In genomic region chr10:59674211-59674836, GRCh38 we compare ENCODE assay signal across 13 cellular contexts. TPM values are rescaled to one million over a fixed set of nuclear protein-coding genes. Genes with fewer than 3 reads are reported as not detected.
DNase-seq lines count a peak whose midpoint lies in the region; ATAC-seq and TF ChIP-seq lines count a peak whose summit lies in the region.
"Had no signal": no experiment of that assay in that cellular context is flagged by ENCODE, and none has a peak within 500 bp of the region (broad histone marks: within the 10 kb centered on the region; RNA-seq: fewer than 3 reads in every experiment).

No MANE protein-coding gene starts in this region.

- POLR2A ChIA-PET in IMR-90 (lab: Charles Lee; ENCODE audit: unreplicated experiment) = no interaction called here

- H2BK120ac ChIP-seq in IMR-90 (ENCODE audit: low read depth, low read length) = no peak overlapping the region

- H3K9me3 ChIP-seq in IMR-90 (ENCODE audit: control insufficient read depth, insufficient read depth, low read length) (no peaks in the 10 kb centered on the region), mucosa of descending colon (no peaks in the 10 kb centered on the region)

- no peak overlapping the region for H3K27ac ChIP-seq in IMR-90 (ENCODE audit: insufficient read depth, low read length)
- H3K27ac ChIP-seq: VCaP had no signal

- H3K79me1 ChIP-seq in IMR-90 (ENCODE audit: low read depth in 1 of 2, low read length in 2 of 2) = no peaks in the 10 kb centered on the region

- no peak for TF ChIP-seq RAD21 in IMR-90 (IDR thresholded peaks at IDR 0.05; ENCODE audit: low read length)

- TF ChIP-seq POLR2A in IMR-90 (IDR thresholded peaks at IDR 0.05; ENCODE audit: low read depth, low read length) = no peak
- no peak for TF ChIP-seq POLR2A in erythroblast (IDR thresholded peaks at IDR 0.05; ENCODE audit: low read length)

- H3K36me3 ChIP-seq in IMR-90 (ENCODE audit: control insufficient read depth, insufficient read depth, low read length) = no peaks in the 10 kb centered on the region
- H3K36me3 ChIP-seq in mucosa of descending colon (ENCODE audit: low read depth) = no peaks in the 10 kb centered on the region

- no peak overlapping the region for H4K91ac ChIP-seq in IMR-90 (ENCODE audit: insufficient read depth, low read depth, low read length)

- H3K27me3 ChIP-seq in IMR-90 (ENCODE audit: control insufficient read depth, insufficient read depth, low read length) = no peaks in the 10 kb centered on the region

- no CpG with 5 or more reads among the region's 1 CpG for WGBS in IMR-90 (ENCODE audit: extremely low coverage in 2 of 2, insufficient read length in 1 of 2), 2 experiments

- no peak overlapping the region for H2BK5ac ChIP-seq in IMR-90 (ENCODE audit: low read depth, low read length, poor library complexity, severe bottlenecking)

- H3K4me2 ChIP-seq in IMR-90 (ENCODE audit: low read depth, low read length) = no peak overlapping the region

- H2BK15ac ChIP-seq in IMR-90 (ENCODE audit: low read depth, low read length) = no peak overlapping the region

- H3K4me3 ChIP-seq in AG10803 (ENCODE audit: low read length) (no peak overlapping the region), IMR-90 (ENCODE audit: insufficient read depth, low read depth, low read length) (no peak overlapping the region), cardiac fibroblast (replicated peaks in 1 of 2; ENCODE audit: low read depth in 2 of 2, low read length in 2 of 2) (no peak overlapping the region), mucosa of descending colon (no peak overlapping the region)

- no peak overlapping the region for H3K23ac ChIP-seq in IMR-90 (ENCODE audit: low read depth, low read length)

- H3K56ac ChIP-seq in IMR-90 (ENCODE audit: extremely low read depth, insufficient read depth, low read length) = no peak overlapping the region

- H3K9ac ChIP-seq in IMR-90 (ENCODE audit: low read depth, low read length) = no peak overlapping the region

- no peak overlapping the region for H2AK5ac ChIP-seq in IMR-90 (ENCODE audit: low read depth, low read length)

- DNase-seq in AG10803 (ENCODE audit: low read depth) (peak; percentile 33), IMR-90 (peak; percentile 18), cardiac fibroblast (ENCODE audit: low read depth in 2 of 2) (peak; percentile 33 to 79), mucosa of descending colon (peak in 1 of 3 donors; percentile 47), HuH-7 (ENCODE audit: low spot score) (no peak), DMS153 treated with DMSO at 0.1 percent for 48 hours (lab: John Stamatoyannopoulos, UW; ENCODE audit: unreplicated experiment) (no peak), erythroblast (lab: John Stamatoyannopoulos, UW) (no peak)
- DNase-seq in activated CD4-positive, CD25-positive, alpha-beta regulatory T cell (lab: John Stamatoyannopoulos, UW) = no peak
- DNase-seq: activated T-cell treated with anti-CD3 and anti-CD28 coated beads for 4 hours, GDM1, NCI-H345, posterior cingulate gyrus had no signal

- dilution Hi-C loops in IMR-90 (cut with HindIII; ENCODE audit: low sequenced_read_pairs, unreplicated experiment) = no loop called here

- no peak overlapping the region for H2AFZ ChIP-seq in IMR-90 (replicated peaks; ENCODE audit: low read length, poor library complexity)

- no peak overlapping the region for H2BK20ac ChIP-seq in IMR-90 (ENCODE audit: low read depth, low read length)

- TF ChIP-seq CTCF in AG10803 (conservative IDR thresholded peaks at IDR 0.05; ENCODE audit: low read length) (no peak), IMR-90 (conservative IDR thresholded peaks at IDR 0.05; ENCODE audit: low read depth, low read length) (no peak), cardiac fibroblast (IDR thresholded peaks at IDR 0.05; ENCODE audit: low read depth, low read length) (no peak), mucosa of descending colon (IDR thresholded peaks at IDR 0.05) (no peak)

- CTCF ChIA-PET in IMR-90 (lab: Yijun Ruan, JAX) = no interaction called here

- H3K4me1 ChIP-seq in IMR-90 (ENCODE audit: control insufficient read depth, insufficient read depth, low read length) = no peaks in the 10 kb centered on the region
- peaks cover 3% of the 10 kb centered on the region for H3K4me1 ChIP-seq in mucosa of descending colon (ENCODE audit: low read depth)

- H4K5ac ChIP-seq in IMR-90 (ENCODE audit: low read depth, low read length) = no peak overlapping the region

- H4K8ac ChIP-seq in IMR-90 (ENCODE audit: low read depth in 2 of 2, low read length in 2 of 2) = no peak overlapping the region

- intact Hi-C loops in IMR-90 (cut with micrococcal nuclease) (no loop called here), mucosa of descending colon (cut with DNase I, micrococcal nuclease) (no loop called here)

- no peak overlapping the region for H2AK9ac ChIP-seq in IMR-90 (replicated peaks; ENCODE audit: low read depth, low read length, poor library complexity)

- no peak overlapping the region for H3K14ac ChIP-seq in IMR-90 (replicated peaks; ENCODE audit: low read depth, low read length)

- H3K18ac ChIP-seq in IMR-90 (ENCODE audit: low read depth, low read length) = no peak overlapping the region

- no peaks in the 10 kb centered on the region for H4K20me1 ChIP-seq in IMR-90 (ENCODE audit: insufficient read depth, low read length)

- H3K4ac ChIP-seq in IMR-90 (ENCODE audit: low read depth, low read length) = no peak overlapping the region

- in situ Hi-C loops in IMR-90 (cut with MboI; ENCODE audit: low sequenced_read_pairs) = no loop called here

- BruUV-seq in IMR-90 (replicated peaks; lab: Mats Ljungman, UMichigan) = no TSS peak

- ATAC-seq in IMR-90 (ENCODE audit: low read depth) = no peak
- peak; percentile 97 for ATAC-seq in mucosa of descending colon

- H3K9me1 ChIP-seq in IMR-90 (ENCODE audit: insufficient read depth, low read length) = no peaks in the 10 kb centered on the region

TF ChIP-seq in IMR-90, 13 proteins besides CTCF, POLR2A, EP300 and RAD21:
- no peak for TF ChIP-seq ELK1 (IDR thresholded peaks at IDR 0.05; ENCODE audit: borderline replicate concordance, low read depth, low read length)
- TF ChIP-seq SMC3 (IDR thresholded peaks at IDR 0.05; ENCODE audit: low read depth, low read length) = no peak
- no peak for TF ChIP-seq FOS (IDR thresholded peaks at IDR 0.05; ENCODE audit: low read depth, low read length)
- TF ChIP-seq USF2 (IDR thresholded peaks at IDR 0.05; ENCODE audit: low read depth, low read length) = no peak
- no peak for TF ChIP-seq CEBPB (IDR thresholded peaks at IDR 0.05; ENCODE audit: low read depth, low read length)
- TF ChIP-seq RFX5 (IDR thresholded peaks at IDR 0.05; ENCODE audit: low read depth, low read length) = no peak
- no peak for TF ChIP-seq MAZ (IDR thresholded peaks at IDR 0.05; ENCODE audit: borderline replicate concordance, low read depth, low read length)
- no peak for TF ChIP-seq RCOR1 (IDR thresholded peaks at IDR 0.05; ENCODE audit: insufficient replicate concordance, low read length)
- TF ChIP-seq NFE2L2 (IDR thresholded peaks at IDR 0.05; ENCODE audit: low read depth, low read length) = no peak
- TF ChIP-seq BHLHE40 (IDR thresholded peaks at IDR 0.05; ENCODE audit: low read depth, low read length) = no peak
- no peak for TF ChIP-seq MAFK (IDR thresholded peaks at IDR 0.05; ENCODE audit: low read depth, low read length)
- no peak for TF ChIP-seq MXI1 (IDR thresholded peaks at IDR 0.05; ENCODE audit: borderline replicate concordance, low read depth, low read length)
- no peak for TF ChIP-seq CHD1 (IDR thresholded peaks at IDR 0.05; ENCODE audit: low read depth, low read length)
TF ChIP-seq in IMR-90: peak in this region for 0.

RNA-seq across cellular contexts. Expression of gene SLC16A9, which starts 35.3 kb away (rescaled TPM):
- total RNA-seq in IMR-90 (2012; rRNA removed) (0.18 and 0.56 TPM in 2 replicates), mucosa of descending colon (10 to 100 TPM in 2 of 3 donors, 1 to 10 TPM in 1; 7.2 to 34.9 (median 28.8) TPM)
- 0.11 and 0.26 TPM in 2 replicates for polyA plus RNA-seq in IMR-90 (2012; rRNA removed)
- polyA plus RNA-seq in IMR-90 (2012; cell fraction: cytosol; rRNA removed) = 0.04 and 0.08 TPM in 2 replicates
- 0.07 TPM in 1 of 2 replicates, not detected in the other for polyA plus RNA-seq in IMR-90 (2012; cell fraction: nucleus; rRNA removed; ENCODE audit: low replicate concordance)

Comparison
In these comparisons a context has a peak if more than half of its experiments do, and no peak if none do; other contexts are left out.
1. DNase-seq: peak in AG10803 (single experiment), IMR-90 (single experiment) and cardiac fibroblast (2 of 2); none in HuH-7 (single experiment), DMS153 treated with DMSO at 0.1 percent for 48 hours (single experiment), erythroblast (0 of 2) and activated CD4-positive, CD25-positive, alpha-beta regulatory T cell (0 of 4).